ENCODE assay signal across 9 cellular contexts in the genomic region with DNA sequence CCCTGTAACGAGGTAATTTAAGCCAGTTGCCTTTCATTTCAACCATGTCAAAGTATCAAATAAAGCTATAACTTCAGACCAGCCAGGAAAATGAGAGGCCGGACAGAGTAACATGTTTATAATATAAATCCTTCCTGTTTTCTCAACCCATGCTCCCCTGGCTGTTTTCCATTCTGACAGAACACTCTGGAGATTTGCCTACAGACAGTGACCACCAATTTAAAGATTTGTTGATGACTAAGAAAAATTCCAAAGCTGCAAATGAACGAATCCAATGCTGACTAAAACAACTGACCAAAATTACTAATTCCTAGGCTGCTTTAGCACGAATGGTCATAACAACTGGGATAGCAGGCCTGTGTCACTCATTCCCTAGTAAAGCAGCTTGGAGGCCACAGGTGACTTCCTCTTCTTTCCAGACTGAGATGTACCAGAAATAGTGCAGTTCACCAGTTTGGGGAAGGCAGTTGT.
A peak's percentile ranks its signal among the peaks of the same experiment; 100 is the strongest.
DNase-seq lines count a peak whose midpoint lies in the region; ATAC-seq and TF ChIP-seq lines count a peak whose summit lies in the region.
"Had no signal": no experiment of that assay in that cellular context is flagged by ENCODE, and none has a peak within 500 bp of the region (broad histone marks: within the 10 kb centered on the region; RNA-seq: fewer than 3 reads in every experiment).

No MANE protein-coding gene starts in this region.

- H3K4me3 ChIP-seq in SK-N-MC, result no peak overlapping the region
- peak overlapping the region in 2 of 4 experiments; percentile 11 to 18 for H3K4me3 ChIP-seq in fibroblast of lung (replicated peaks in 1 of 4; ENCODE audit: control extremely low read depth in 1 of 4, insufficient read depth in 1 of 4, low read depth in 3 of 4, low read length in 4 of 4)
- H3K4me3 ChIP-seq in rectal smooth muscle tissue (ENCODE audit: low read length), result no peak overlapping the region

- H3K4me1 ChIP-seq in fibroblast of lung (ENCODE audit: control insufficient read depth, extremely low read depth, insufficient read depth, low read length) (peaks cover 35% of the 10 kb centered on the region), rectal smooth muscle tissue (ENCODE audit: control insufficient read depth, insufficient read depth, low read length) (peaks cover 39% of the 10 kb centered on the region)

- H3K9ac ChIP-seq in SK-N-MC (ENCODE audit: insufficient read length), result no peak overlapping the region
- no peak overlapping the region for H3K9ac ChIP-seq in fibroblast of lung (ENCODE audit: insufficient read depth, low read length)
- no peak overlapping the region for H3K9ac ChIP-seq in rectal smooth muscle tissue (ENCODE audit: low read length)

- no peaks in the 10 kb centered on the region for H3K27me3 ChIP-seq in fibroblast of lung (ENCODE audit: control insufficient read depth, insufficient read depth, low read length)
- H3K27me3 ChIP-seq in rectal smooth muscle tissue (ENCODE audit: control insufficient read depth, insufficient read depth, low read length), result no peaks in the 10 kb centered on the region

- H3K9me3 ChIP-seq in SK-N-MC (ENCODE audit: low read depth, low read length), result no peaks in the 10 kb centered on the region
- H3K9me3 ChIP-seq in fibroblast of lung (ENCODE audit: control insufficient read depth, insufficient read depth, low read depth, low read length), result no peaks in the 10 kb centered on the region

- no peak for ATAC-seq in GM18861 (IDR thresholded peaks at IDR 0.05; ENCODE audit: unreplicated experiment)
- no peak for ATAC-seq in HG02973 (IDR thresholded peaks at IDR 0.05; ENCODE audit: unreplicated experiment)
- no peak for ATAC-seq in HG03571 (IDR thresholded peaks at IDR 0.05; ENCODE audit: unreplicated experiment)

- no peaks in the 10 kb centered on the region for H4K20me1 ChIP-seq in fibroblast of lung (ENCODE audit: control insufficient read depth, extremely low read depth, insufficient read depth, low read length)

- H3K27ac ChIP-seq in SK-N-MC (peak overlapping the region; percentile 90), fibroblast of lung (ENCODE audit: insufficient read depth, low read length) (peak overlapping the region; percentile 81), rectal smooth muscle tissue (ENCODE audit: low read depth, low read length) (peak overlapping the region; percentile 89)

- DNase-seq in ELR (ENCODE audit: low read depth) (peak; percentile 97), SK-N-MC (ENCODE audit: low read depth, low spot score) (no peak), fibroblast of lung (ENCODE audit: low read depth in 2 of 2) (peak; percentile 92 to 97), SK-N-DZ (ENCODE audit: low spot score) (no peak)
- DNase-seq: NCI-H1105 treated with DMSO at 0.1 percent for 48 hours had no signal

- H3K79me2 ChIP-seq in fibroblast of lung (ENCODE audit: control insufficient read depth, insufficient read depth, low read length), result no peaks in the 10 kb centered on the region

- H3K36me3 ChIP-seq in SK-N-MC (ENCODE audit: insufficient read depth, low read length) (no peaks in the 10 kb centered on the region), fibroblast of lung (ENCODE audit: control insufficient read depth, insufficient read depth, low read length) (no peaks in the 10 kb centered on the region), rectal smooth muscle tissue (ENCODE audit: control insufficient read depth, insufficient read depth, low read length) (no peaks in the 10 kb centered on the region)

- peak overlapping the region; percentile 72 for H3K4me2 ChIP-seq in fibroblast of lung (ENCODE audit: extremely low read depth, insufficient read depth, low read length)

- no peak for TF ChIP-seq CTCF in fibroblast of lung (conservative IDR thresholded peaks at IDR 0.05 in 1 of 2, IDR thresholded peaks at IDR 0.05 in 1 of 2; ENCODE audit: low read depth in 1 of 2, low read length in 2 of 2)

- H2AFZ ChIP-seq in fibroblast of lung (ENCODE audit: low read length), result no peak overlapping the region

Comparison
In these comparisons a context has a peak if more than half of its experiments do, and no peak if none do; other contexts are left out.
1. DNase-seq: peak in ELR (single experiment) and fibroblast of lung (2 of 2); none in SK-N-MC (single experiment) and SK-N-DZ (single experiment).
2. Peak in every context shown above with its lines, with median percentiles within 50 percentile points of each other: H3K27ac ChIP-seq.